In genomic region chr21:36310016-36310415, GRCh38 we compare ENCODE assay signal across 10 cellular contexts. TPM values are rescaled to one million over a fixed set of nuclear protein-coding genes. Genes with fewer than 3 reads are reported as not detected.
DNase-seq lines count a peak whose midpoint lies in the region; ATAC-seq and TF ChIP-seq lines count a peak whose summit lies in the region.
"Had no signal": no experiment of that assay in that cellular context is flagged by ENCODE, and none has a peak within 500 bp of the region (broad histone marks: within the 10 kb centered on the region; RNA-seq: fewer than 3 reads in every experiment).

No MANE protein-coding gene starts in this region.

- H3K23ac ChIP-seq in H9 (ENCODE audit: insufficient read length, low read depth, low read length): no peak overlapping the region

- H2BK20ac ChIP-seq in H9 (ENCODE audit: low read depth, low read length, poor library complexity, severe bottlenecking): no peak overlapping the region

- no peak overlapping the region for H4K91ac ChIP-seq in H9 (ENCODE audit: insufficient read length, low read depth, low read length)

- H2BK15ac ChIP-seq in H9 (ENCODE audit: low read depth, low read length): no peak overlapping the region

- H3K36me3 ChIP-seq in psoas muscle (ENCODE audit: insufficient read depth in 1 of 2, low read depth in 1 of 2): no peaks in the 10 kb centered on the region

- no peak overlapping the region for H2BK5ac ChIP-seq in H9 (ENCODE audit: insufficient read length, low read length)

- DNase-seq in activated naive CD4-positive, alpha-beta T cell treated with Interleukin-2 at 50 U/mL for 16 hours: peak; percentile 59
- DNase-seq in activated naive CD4-positive, alpha-beta T cell (lab: John Stamatoyannopoulos, UW): no peak
- DNase-seq in activated CD4-positive, alpha-beta T cell treated with anti-CD3 and anti-CD28 coated beads, Interleukin-2, amount 50 U/mL, for 48 hours: peak; percentile 47 to 61
- DNase-seq in stimulated activated naive B cell treated with anti-CD40 and anti-IgM and Interleukin-4, amounts not matched to agents 10 μg/mL and 1 μg/mL and 100 μg/mL, for 72 hours: peak; percentile 66
- DNase-seq in NCI-H2107 (lab: John Stamatoyannopoulos, UW) (no peak), psoas muscle (no peak), H9 (no peak)
- DNase-seq: KBM-7, Right ventricle myocardium superior had no signal

- no peak overlapping the region for H3K4ac ChIP-seq in H9 (ENCODE audit: low read depth, low read length)

- no peak overlapping the region for H3T11ph ChIP-seq in H9 (ENCODE audit: low read length)

- H3K4me3 ChIP-seq in psoas muscle: no peak overlapping the region

- H4K5ac ChIP-seq in H9 (ENCODE audit: insufficient read length, low read depth, low read length): no peak overlapping the region

- no peak overlapping the region for H3K9ac ChIP-seq in H9 (ENCODE audit: extremely low read depth, insufficient read length, low read length)

- no peaks in the 10 kb centered on the region for H4K20me1 ChIP-seq in H9 (ENCODE audit: control insufficient read depth, insufficient read depth, insufficient read length)

- H3K9me3 ChIP-seq in psoas muscle: peaks cover 8% of the 10 kb centered on the region
- H3K9me3 ChIP-seq in H9 (ENCODE audit: control insufficient read depth, low read depth, low read length): no peaks in the 10 kb centered on the region

- no peak overlapping the region for H3K14ac ChIP-seq in H9 (ENCODE audit: insufficient read depth, low read length)

- H3K27me3 ChIP-seq in psoas muscle (ENCODE audit: insufficient read depth in 3 of 3, low read length in 2 of 3): no peaks in the 10 kb centered on the region
- no peaks in the 10 kb centered on the region for H3K27me3 ChIP-seq in H9 (ENCODE audit: insufficient read depth, low read length)

- H2AK5ac ChIP-seq in H9 (ENCODE audit: insufficient read length, low read length): no peak overlapping the region

- no peaks in the 10 kb centered on the region for H3K23me2 ChIP-seq in H9 (ENCODE audit: insufficient read length, low read depth, low read length, poor library complexity, severe bottlenecking)

- H3K18ac ChIP-seq in H9 (ENCODE audit: insufficient read length, low read depth, low read length): no peak overlapping the region

- H3K4me2 ChIP-seq in H9 (ENCODE audit: insufficient read depth, insufficient read length, low read length): no peak overlapping the region

- no peak overlapping the region for H4K8ac ChIP-seq in H9 (replicated peaks; ENCODE audit: insufficient read length, low read depth, low read length)

- no peak for TF ChIP-seq CTCF in psoas muscle (IDR thresholded peaks at IDR 0.05)
- TF ChIP-seq CTCF in H9 (conservative IDR thresholded peaks at IDR 0.05): no peak

- H3K27ac ChIP-seq in psoas muscle (no peak overlapping the region), H9 (ENCODE audit: insufficient read length, low read depth, low read length) (no peak overlapping the region)

- peaks cover 6 to 24% of the 10 kb centered on the region in 2 donors for H3K4me1 Mint-ChIP-seq in stimulated activated naive B cell treated with anti-CD40 and anti-IgM and Interleukin-4, amounts not matched to agents 10 μg/mL and 1 μg/mL and 100 μg/mL, for 72 hours
- peaks cover 0 to 7% of the 10 kb centered on the region in 2 experiments; a peak in 2 of 4 replicates for H3K4me1 Mint-ChIP-seq in H9

- ATAC-seq in HG03039 (IDR thresholded peaks at IDR 0.05; ENCODE audit: unreplicated experiment): peak; percentile 71
- ATAC-seq in stimulated activated naive B cell treated with anti-CD40 and anti-IgM and Interleukin-4, amounts not matched to agents 10 μg/mL and 1 μg/mL and 100 μg/mL, for 72 hours (replicated peaks): peak; percentile 99 to 100
- ATAC-seq in psoas muscle: no peak

- intact Hi-C loops in psoas muscle (cut with DNase I): no loop called here

- H3K4me3 Mint-ChIP-seq in stimulated activated naive B cell treated with anti-CD40 and anti-IgM and Interleukin-4, amounts not matched to agents 10 μg/mL and 1 μg/mL and 100 μg/mL, for 72 hours: peak overlapping the region; percentile 38 to 42
- no peak overlapping the region for H3K4me3 Mint-ChIP-seq in H9

- no peak overlapping the region for H3K56ac ChIP-seq in H9 (ENCODE audit: insufficient read length, low read depth, low read length)

- peaks cover 3 to 6% of the 10 kb centered on the region in 2 donors for H3K9me3 Mint-ChIP-seq in stimulated activated naive B cell treated with anti-CD40 and anti-IgM and Interleukin-4, amounts not matched to agents 10 μg/mL and 1 μg/mL and 100 μg/mL, for 72 hours
- H3K9me3 Mint-ChIP-seq in H9: peaks cover 18 to 19% of the 10 kb centered on the region in 2 experiments

- no peaks in the 10 kb centered on the region for H3K27me3 Mint-ChIP-seq in stimulated activated naive B cell treated with anti-CD40 and anti-IgM and Interleukin-4, amounts not matched to agents 10 μg/mL and 1 μg/mL and 100 μg/mL, for 72 hours
- H3K27me3 Mint-ChIP-seq in H9 (ENCODE audit: low read depth): 0 out of 2 replicates have a peak, but pooled peaks cover 2% of the 10 kb centered on the region

- H2AFZ ChIP-seq in H9 (ENCODE audit: low read length): no peak overlapping the region

- no peaks in the 10 kb centered on the region for H3K4me1 ChIP-seq in psoas muscle
- H3K4me1 ChIP-seq in H9 (ENCODE audit: insufficient read depth, low read length): no peaks in the 10 kb centered on the region

- H2BK120ac ChIP-seq in H9 (ENCODE audit: low read depth, low read length, poor library complexity, severe bottlenecking): no peak overlapping the region

- peaks cover 4% of the 10 kb centered on the region in 2 donors for H3K36me3 Mint-ChIP-seq in stimulated activated naive B cell treated with anti-CD40 and anti-IgM and Interleukin-4, amounts not matched to agents 10 μg/mL and 1 μg/mL and 100 μg/mL, for 72 hours
- peaks cover 0 to 10% (median 9%) of the 10 kb centered on the region in 3 experiments; a peak in 5 of 7 replicates for H3K36me3 Mint-ChIP-seq in H9 (ENCODE audit: insufficient read depth in 1 of 3, low read depth in 3 of 3)

- H3K27ac Mint-ChIP-seq in stimulated activated naive B cell treated with anti-CD40 and anti-IgM and Interleukin-4, amounts not matched to agents 10 μg/mL and 1 μg/mL and 100 μg/mL, for 72 hours: peak overlapping the region; percentile 95
- no peak overlapping the region for H3K27ac Mint-ChIP-seq in H9

- no peaks in the 10 kb centered on the region for H3K79me2 ChIP-seq in H9 (ENCODE audit: insufficient read depth, low read length)

- no peaks in the 10 kb centered on the region for H3K79me1 ChIP-seq in H9 (ENCODE audit: insufficient read depth, low read depth, low read length, poor library complexity, severe bottlenecking)

- H2BK12ac ChIP-seq in H9 (ENCODE audit: insufficient read length, low read depth, low read length): no peak overlapping the region

- 88 to 95% (median 94%) methylated on average over 7 of the region's 7 CpGs for WGBS in psoas muscle, 3 donors
- WGBS in H9 (ENCODE audit: extremely low coverage, insufficient read length, low lambda C conversion rate): no CpG with 5 or more reads among the region's 7 CpGs

RNA-seq across cellular contexts. Expression of gene MORC3, which starts 10.0 kb away (rescaled TPM):
- total RNA-seq in psoas muscle (10 to 100 TPM; 18.9 to 29.6 (median 26.3) TPM), H9 (2021) (17.8 and 18.7 TPM in 2 replicates)
- 10 to 100 TPM; 12.4 to 33.5 (median 14.2) TPM for polyA plus RNA-seq in psoas muscle

Comparison
In these comparisons a context has a peak if more than half of its experiments do, and no peak if none do; other contexts are left out.
1. DNase-seq: peak in activated naive CD4-positive, alpha-beta T cell treated with Interleukin-2 at 50 U/mL for 16 hours (single experiment), activated CD4-positive, alpha-beta T cell treated with anti-CD3 and anti-CD28 coated beads, Interleukin-2, amount 50 U/mL, for 48 hours (2 of 2) and stimulated activated naive B cell treated with anti-CD40 and anti-IgM and Interleukin-4, amounts not matched to agents 10 μg/mL and 1 μg/mL and 100 μg/mL, for 72 hours (single experiment); none in activated naive CD4-positive, alpha-beta T cell (0 of 4), NCI-H2107 (single experiment), psoas muscle (0 of 2) and H9 (single experiment).
2. ATAC-seq: peak in HG03039 (single experiment) and stimulated activated naive B cell treated with anti-CD40 and anti-IgM and Interleukin-4, amounts not matched to agents 10 μg/mL and 1 μg/mL and 100 μg/mL, for 72 hours (2 of 2); none in psoas muscle (0 of 4).
3. H3K4me3 Mint-ChIP-seq: peak in stimulated activated naive B cell treated with anti-CD40 and anti-IgM and Interleukin-4, amounts not matched to agents 10 μg/mL and 1 μg/mL and 100 μg/mL, for 72 hours (2 of 2); none in H9 (0 of 2).